8 cellular contexts compared by ENCODE assay signal in the genomic region with DNA sequence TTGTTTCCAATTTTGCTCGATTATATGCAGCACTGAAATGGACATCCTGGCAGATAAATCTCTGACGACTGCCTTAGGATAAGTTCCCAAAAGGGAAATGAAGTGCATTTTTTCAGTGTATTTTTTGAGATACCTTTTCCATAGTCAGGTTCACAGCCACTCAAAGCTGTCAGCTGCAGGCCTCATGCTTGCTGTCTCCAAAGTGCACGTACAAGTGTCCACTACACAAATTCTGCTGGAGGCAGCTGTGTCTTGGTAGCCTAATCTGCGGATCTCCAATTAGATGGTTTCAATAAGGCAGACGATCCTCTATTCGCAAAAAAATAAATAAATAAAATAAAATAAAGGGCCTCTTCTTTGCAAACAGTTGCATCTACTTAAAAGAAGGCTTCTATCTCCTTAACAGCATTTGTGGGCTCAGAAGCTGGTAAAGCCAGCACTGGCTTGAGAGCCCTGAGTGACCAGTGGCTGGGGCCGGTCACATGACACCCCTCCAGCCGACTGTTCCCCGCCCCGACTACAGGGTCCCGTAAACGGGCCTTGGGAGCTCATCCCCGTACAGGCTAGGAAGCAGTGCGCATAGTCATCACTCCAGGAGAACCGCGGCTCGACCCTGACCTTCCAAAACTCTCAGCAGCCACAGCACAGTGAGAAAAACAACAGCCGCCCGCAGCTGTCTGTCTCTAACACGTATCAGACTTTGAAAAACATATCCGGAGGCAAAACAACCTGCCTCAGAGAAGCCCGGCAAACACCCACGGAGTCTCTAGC. TPM values are rescaled to one million over a fixed set of nuclear protein-coding genes. Genes with fewer than 3 reads are reported as not detected.
DNase-seq lines count a peak whose midpoint lies in the region; ATAC-seq and TF ChIP-seq lines count a peak whose summit lies in the region.

No MANE protein-coding gene starts in this region.

- peak overlapping the region; percentile 36 to 50 for H3K4me3 ChIP-seq in Panc1 (ENCODE audit: low read depth in 2 of 2, low read length in 2 of 2)
- peak overlapping the region; percentile 37 for H3K4me3 ChIP-seq in lower lobe of right lung

- H3K27me3 ChIP-seq in Panc1 (ENCODE audit: control insufficient read depth, insufficient read depth, low read length) = no peaks in the 10 kb centered on the region
- H3K27me3 ChIP-seq in lower lobe of right lung (ENCODE audit: low read depth) = no peaks in the 10 kb centered on the region

- H3K4me1 ChIP-seq in Panc1 (ENCODE audit: control insufficient read depth, insufficient read depth, low read length) (peaks cover 2% of the 10 kb centered on the region; the same call in 1 of the 2 replicates), lower lobe of right lung (peaks cover 36% of the 10 kb centered on the region)

- peak overlapping the region; percentile 31 to 50 for H3K4me3 Mint-ChIP-seq in stimulated activated naive CD8-positive, alpha-beta T cell treated with anti-CD3 and anti-CD28 coated beads, Interleukin-15, amount 100 ng/mL, for 72 hours

- intact Hi-C loops in Panc1 (cut with micrococcal nuclease; ENCODE audit: unreplicated experiment) = no loop called here
- intact Hi-C loops in lower lobe of right lung (cut with DNase I) = no loop called here

- H3K9me3 ChIP-seq in Panc1 (ENCODE audit: control insufficient read depth, insufficient read depth, low read depth, low read length) = no peaks in the 10 kb centered on the region
- no peaks in the 10 kb centered on the region for H3K9me3 ChIP-seq in lower lobe of right lung

- CTCF ChIA-PET in Panc1 (lab: Charles Lee) = no interaction called here

- no peak for TF ChIP-seq CTCF in Panc1 (IDR thresholded peaks at IDR 0.05)
- no peak for TF ChIP-seq CTCF in lower lobe of right lung (IDR thresholded peaks at IDR 0.05)

- POLR2A ChIA-PET in Panc1 (lab: Charles Lee) = no interaction called here

- peaks cover 65% of the 10 kb centered on the region for H3K4me1 Mint-ChIP-seq in stimulated activated naive CD8-positive, alpha-beta T cell treated with anti-CD3 and anti-CD28 coated beads, Interleukin-15, amount 100 ng/mL, for 72 hours

- in situ Hi-C loops in Panc1 (cut with HindIII; ENCODE audit: low pct_unique_long_range_greater_than_20kb, low sequenced_read_pairs) = no loop called here

- ATAC-seq in Panc1 (peak; percentile 91), lower lobe of right lung (peak; percentile 75 to 77), GM19324 (IDR thresholded peaks at IDR 0.05; ENCODE audit: low FRiP score, unreplicated experiment) (no peak), HG03521 (IDR thresholded peaks at IDR 0.05; ENCODE audit: unreplicated experiment) (no peak)
- ATAC-seq in stimulated activated naive CD8-positive, alpha-beta T cell treated with anti-CD3 and anti-CD28 coated beads, Interleukin-15, amount 100 ng/mL, for 72 hours = no peak

- BruUV-seq in Panc1 (replicated peaks; lab: Mats Ljungman, UMichigan) = no TSS peak

- H3K36me3 ChIP-seq in Panc1 (ENCODE audit: control insufficient read depth, insufficient read depth, low read length) = no peaks in the 10 kb centered on the region
- no peaks in the 10 kb centered on the region for H3K36me3 ChIP-seq in lower lobe of right lung

- DNase-seq in Panc1 (ENCODE audit: low read depth, low spot score) (no peak), dermis microvascular lymphatic vessel endothelial cell (ENCODE audit: low read depth in 2 of 2) (peak; percentile 55 to 87), lower lobe of right lung (peak; percentile 71), NCI-H1930 (lab: John Stamatoyannopoulos, UW) (no peak), NCI-H128 (lab: John Stamatoyannopoulos, UW; ENCODE audit: unreplicated experiment) (no peak)
- no peak for DNase-seq in stimulated activated naive CD8-positive, alpha-beta T cell treated with anti-CD3 and anti-CD28 coated beads, Interleukin-15, amount 100 ng/mL, for 72 hours

- no peaks in the 10 kb centered on the region for H3K27me3 Mint-ChIP-seq in stimulated activated naive CD8-positive, alpha-beta T cell treated with anti-CD3 and anti-CD28 coated beads, Interleukin-15, amount 100 ng/mL, for 72 hours

- peak overlapping the region; percentile 55 to 64 for H3K27ac Mint-ChIP-seq in stimulated activated naive CD8-positive, alpha-beta T cell treated with anti-CD3 and anti-CD28 coated beads, Interleukin-15, amount 100 ng/mL, for 72 hours

- H3K27ac ChIP-seq in Panc1 (ENCODE audit: low read length) (no peak overlapping the region), lower lobe of right lung (peak overlapping the region; percentile 77)

- no peaks in the 10 kb centered on the region for H3K9me3 Mint-ChIP-seq in stimulated activated naive CD8-positive, alpha-beta T cell treated with anti-CD3 and anti-CD28 coated beads, Interleukin-15, amount 100 ng/mL, for 72 hours

RNA-seq across cellular contexts. Expression of a gene that starts 18.8 kb away (rescaled TPM):
- 2.2 TPM for total RNA-seq in Panc1 (2021; ENCODE audit: unreplicated experiment)
- 2.9 TPM for polyA plus RNA-seq in Panc1 (2012; ENCODE audit: insufficient read length)
- total RNA-seq in dermis microvascular lymphatic vessel endothelial cell = 10.0 and 19.2 TPM in 2 replicates
- total RNA-seq in lower lobe of right lung = 38.7 TPM

Comparison
In these comparisons a context has a peak if more than half of its experiments do, and no peak if none do; other contexts are left out.
1. ATAC-seq: peak in Panc1 (single experiment) and lower lobe of right lung (2 of 2); none in stimulated activated naive CD8-positive, alpha-beta T cell treated with anti-CD3 and anti-CD28 coated beads, Interleukin-15, amount 100 ng/mL, for 72 hours (single experiment), GM19324 (single experiment) and HG03521 (single experiment).
2. DNase-seq: peak in dermis microvascular lymphatic vessel endothelial cell (2 of 2) and lower lobe of right lung (single experiment); none in Panc1 (single experiment), stimulated activated naive CD8-positive, alpha-beta T cell treated with anti-CD3 and anti-CD28 coated beads, Interleukin-15, amount 100 ng/mL, for 72 hours (0 of 2), NCI-H1930 (0 of 2) and NCI-H128 (single experiment).